ENCODE assay signal across 8 cellular contexts in the genomic region with DNA sequence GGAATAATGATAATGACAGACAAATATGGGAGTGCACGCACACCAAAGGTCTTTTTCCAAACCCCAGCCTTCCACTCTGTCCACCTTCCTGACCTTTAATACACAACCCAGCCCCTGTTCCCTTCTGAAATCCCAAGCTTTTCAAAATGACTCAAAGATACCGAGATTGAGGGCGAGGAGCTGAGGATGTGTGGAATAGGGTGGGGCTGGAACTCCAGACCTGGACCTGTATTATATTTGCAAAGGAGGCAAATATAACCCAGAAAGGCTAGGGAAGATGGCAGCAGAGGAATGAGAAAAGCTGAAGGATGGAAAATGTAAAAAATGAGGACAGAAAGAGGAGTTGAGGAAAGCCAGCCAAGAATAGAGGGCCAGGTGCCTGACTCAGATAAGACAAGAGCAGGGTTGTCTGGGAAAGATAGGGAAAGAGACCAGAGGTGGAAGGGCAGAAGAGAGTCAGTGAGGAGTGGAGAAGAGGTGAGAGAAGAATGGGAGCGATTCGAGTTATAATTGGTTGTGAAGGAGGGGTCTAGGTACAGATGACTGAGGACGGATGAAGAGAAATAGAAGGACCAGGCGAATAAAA. TPM values are rescaled to one million over a fixed set of nuclear protein-coding genes. Genes with fewer than 3 reads are reported as not detected.
DNase-seq lines count a peak whose midpoint lies in the region; ATAC-seq lines count a peak whose summit lies in the region.

No MANE protein-coding gene starts in this region.

- no peak for ATAC-seq in HG03159 (IDR thresholded peaks at IDR 0.05; ENCODE audit: unreplicated experiment)

- H3K4me3 Mint-ChIP-seq in activated naive CD4-positive, alpha-beta T cell treated with anti-CD3 and anti-CD28 coated beads, Interleukin-2, amount 10 ng/mL, durations not matched to agents 7 days and 5 days = peak overlapping the region; percentile 68
- H3K4me3 Mint-ChIP-seq in activated CD4-positive, alpha-beta memory T cell treated with anti-CD3 and anti-CD28 coated beads for 36 hours = peak overlapping the region; percentile 55

- no peak for DNase-seq in activated naive CD4-positive, alpha-beta T cell treated with anti-CD3 and anti-CD28 coated beads, Interleukin-2, amount 10 ng/mL, durations not matched to agents 7 days and 5 days
- no peak for DNase-seq in activated naive CD4-positive, alpha-beta T cell (lab: John Stamatoyannopoulos, UW)
- no peak for DNase-seq in activated CD4-positive, alpha-beta memory T cell treated with anti-CD3 and anti-CD28 coated beads for 36 hours
- no peak for DNase-seq in iPS DF 6.9 (ENCODE audit: low read depth, low spot score)
- DNase-seq in superior temporal gyrus (ENCODE audit: extremely low spot score) = peak; percentile 28
- DNase-seq in activated CD8-positive, alpha-beta memory T cell treated with anti-CD3 and anti-CD28 coated beads for 24 hours = no peak
- no peak for DNase-seq in central memory CD4-positive, alpha-beta T cell

- CTCF ChIA-PET in activated naive CD4-positive, alpha-beta T cell treated with anti-CD3 and anti-CD28 coated beads, Interleukin-2, amount 10 ng/mL, durations not matched to agents 7 days and 5 days (lab: Charles Lee) = interaction anchor here (1.2 to 5.8 kb wide), 3 partner anchors 11 to 27 kb away, joined by 4 to 63 read pairs (median 44); partner anchors contain the start of gene MLF2
- CTCF ChIA-PET in activated CD4-positive, alpha-beta memory T cell treated with anti-CD3 and anti-CD28 coated beads for 36 hours (lab: Charles Lee) = interaction anchor here (1.2 to 4.1 kb wide), 5 partner anchors 11 to 64 kb away, joined by 3 to 80 read pairs (median 47); partner anchors contain the start of genes CD4 and MLF2

- no peaks in the 10 kb centered on the region for H3K9me3 Mint-ChIP-seq in activated naive CD4-positive, alpha-beta T cell treated with anti-CD3 and anti-CD28 coated beads, Interleukin-2, amount 10 ng/mL, durations not matched to agents 7 days and 5 days
- no peaks in the 10 kb centered on the region for H3K9me3 Mint-ChIP-seq in activated CD4-positive, alpha-beta memory T cell treated with anti-CD3 and anti-CD28 coated beads for 36 hours

- H3K4me3 ChIP-seq in iPS DF 6.9 (ENCODE audit: low read length) = peak overlapping the region; percentile 91; the same call in 1 of the 2 replicates

- peaks cover 14% of the 10 kb centered on the region for H3K4me1 ChIP-seq in iPS DF 6.9 (ENCODE audit: control insufficient read depth, insufficient read depth, low read length)

- POLR2A ChIA-PET in activated CD4-positive, alpha-beta memory T cell treated with anti-CD3 and anti-CD28 coated beads for 36 hours (lab: Charles Lee) = interaction anchor here (1.5 to 2.5 kb wide), 2 partner anchors 12 to 26 kb away, joined by 6 to 19 read pairs; partner anchors contain the start of gene CD4

- peaks cover 5% of the 10 kb centered on the region; the same call in 1 of the 2 replicates for H3K36me3 ChIP-seq in iPS DF 6.9 (ENCODE audit: control insufficient read depth, insufficient read depth, low read length)

- peaks cover 4% of the 10 kb centered on the region for H3K36me3 Mint-ChIP-seq in activated naive CD4-positive, alpha-beta T cell treated with anti-CD3 and anti-CD28 coated beads, Interleukin-2, amount 10 ng/mL, durations not matched to agents 7 days and 5 days
- H3K36me3 Mint-ChIP-seq in activated CD4-positive, alpha-beta memory T cell treated with anti-CD3 and anti-CD28 coated beads for 36 hours = peaks cover 7% of the 10 kb centered on the region

- H3K9me3 ChIP-seq in iPS DF 6.9 (ENCODE audit: control insufficient read depth, insufficient read depth, low read length) = no peaks in the 10 kb centered on the region

- H3K4me1 Mint-ChIP-seq in activated naive CD4-positive, alpha-beta T cell treated with anti-CD3 and anti-CD28 coated beads, Interleukin-2, amount 10 ng/mL, durations not matched to agents 7 days and 5 days = peaks cover 39% of the 10 kb centered on the region
- H3K4me1 Mint-ChIP-seq in activated CD4-positive, alpha-beta memory T cell treated with anti-CD3 and anti-CD28 coated beads for 36 hours (ENCODE audit: low read depth) = peaks cover 29% of the 10 kb centered on the region

- H3K27me3 Mint-ChIP-seq in activated naive CD4-positive, alpha-beta T cell treated with anti-CD3 and anti-CD28 coated beads, Interleukin-2, amount 10 ng/mL, durations not matched to agents 7 days and 5 days = peaks cover 88% of the 10 kb centered on the region
- H3K27me3 Mint-ChIP-seq in activated CD4-positive, alpha-beta memory T cell treated with anti-CD3 and anti-CD28 coated beads for 36 hours = peaks cover 26% of the 10 kb centered on the region

- no peak overlapping the region for H3K27ac ChIP-seq in iPS DF 6.9 (ENCODE audit: low read length)

- H3K27ac Mint-ChIP-seq in activated naive CD4-positive, alpha-beta T cell treated with anti-CD3 and anti-CD28 coated beads, Interleukin-2, amount 10 ng/mL, durations not matched to agents 7 days and 5 days = no peak overlapping the region
- H3K27ac Mint-ChIP-seq in activated CD4-positive, alpha-beta memory T cell treated with anti-CD3 and anti-CD28 coated beads for 36 hours = peak overlapping the region; percentile 9

- intact Hi-C loops in activated CD4-positive, alpha-beta memory T cell treated with anti-CD3 and anti-CD28 coated beads for 36 hours (cut with micrococcal nuclease) = no loop called here

- WGBS in iPS DF 6.9 (ENCODE audit: insufficient coverage, insufficient read length) = 100% methylated on average over 2 of the region's 7 CpGs

- H3K27me3 ChIP-seq in iPS DF 6.9 (ENCODE audit: control insufficient read depth, insufficient read depth, low read length) = no peaks in the 10 kb centered on the region

RNA-seq across cellular contexts. Expression of gene PTMS, which starts 1.0 kb away (rescaled TPM):
- 100 to 1,000 TPM; 104 to 109 TPM for total RNA-seq in activated CD4-positive, alpha-beta memory T cell treated with anti-CD3 and anti-CD28 coated beads for 36 hours

RNA-seq across cellular contexts. Expression of gene LAG3, which starts 7.2 kb away (rescaled TPM):
- 100 to 1,000 TPM; 169 to 172 TPM for total RNA-seq in activated CD4-positive, alpha-beta memory T cell treated with anti-CD3 and anti-CD28 coated beads for 36 hours

RNA-seq across cellular contexts. Expression of gene MLF2, which starts 12.2 kb away (rescaled TPM):
- 100 to 1,000 TPM; 140 to 141 TPM for total RNA-seq in activated CD4-positive, alpha-beta memory T cell treated with anti-CD3 and anti-CD28 coated beads for 36 hours

RNA-seq across cellular contexts. Expression of gene CD4, which starts 24.2 kb away (rescaled TPM):
- 100 to 1,000 TPM; 290 to 300 TPM for total RNA-seq in activated CD4-positive, alpha-beta memory T cell treated with anti-CD3 and anti-CD28 coated beads for 36 hours

RNA-seq across cellular contexts. Expression of gene COPS7A, which starts 41.3 kb away (rescaled TPM):
- 10 to 100 TPM; 37.6 to 39.4 TPM for total RNA-seq in activated CD4-positive, alpha-beta memory T cell treated with anti-CD3 and anti-CD28 coated beads for 36 hours
